ENCODE assay signal across 8 cellular contexts in genomic region chr1:154999651-155000474, GRCh38. TPM values are rescaled to one million over a fixed set of nuclear protein-coding genes. Genes with fewer than 3 reads are reported as not detected.
DNase-seq lines count a peak whose midpoint lies in the region; ATAC-seq, FAIRE-seq and TF ChIP-seq lines count a peak whose summit lies in the region.

No MANE protein-coding gene starts in this region.

- peak overlapping the region in 1 of 2 experiments; percentile 97 for H2BK12ac ChIP-seq in mesenchymal stem cell (ENCODE audit: low read length in 2 of 2)

- peak overlapping the region; percentile 75 for H2BK5ac ChIP-seq in mesenchymal stem cell (ENCODE audit: low read depth, low read length, poor library complexity, severe bottlenecking)

- no peak for TF ChIP-seq CTCF in AG04450 (IDR thresholded peaks at IDR 0.05; ENCODE audit: low read depth, low read length)

- no peak overlapping the region for H2AFZ ChIP-seq in mesenchymal stem cell (ENCODE audit: low read depth, low read length)

- H3K27me3 ChIP-seq in AG04450 (ENCODE audit: control insufficient read depth, insufficient read depth, low read length): no peaks in the 10 kb centered on the region
- no peaks in the 10 kb centered on the region for H3K27me3 ChIP-seq in SJCRH30
- H3K27me3 ChIP-seq in mesenchymal stem cell (ENCODE audit: control insufficient read depth in 1 of 2, insufficient read depth in 1 of 2, low read length in 2 of 2): no peaks in the 10 kb centered on the region

- peak; percentile 28 for FAIRE-seq in GM19239 (lab: Jason Lieb, UNC)

- peak overlapping the region; percentile 76 for H3K4me3 ChIP-seq in AG04450 (ENCODE audit: low read depth, low read length)
- H3K4me3 ChIP-seq in SJCRH30: peak overlapping the region; percentile 65
- H3K4me3 ChIP-seq in mesenchymal stem cell (ENCODE audit: insufficient read depth in 1 of 2, low read depth in 1 of 2, low read length in 2 of 2): peak overlapping the region; percentile 45 to 82

- under 1% methylated on average over 35 of the region's 41 CpGs for WGBS in mesenchymal stem cell

- H2BK120ac ChIP-seq in mesenchymal stem cell (ENCODE audit: low read depth, low read length): peak overlapping the region; percentile 76

- H3K14ac ChIP-seq in mesenchymal stem cell (ENCODE audit: low read length in 2 of 2): no peak overlapping the region

- peak overlapping the region; percentile 46 to 92 for H3K4ac ChIP-seq in mesenchymal stem cell (ENCODE audit: low read depth in 1 of 2, low read length in 2 of 2)

- peak overlapping the region; percentile 85 for H2BK15ac ChIP-seq in mesenchymal stem cell (ENCODE audit: low read depth, poor library complexity, severe bottlenecking)

- POLR2A ChIA-PET in AG04450 (lab: Yijun Ruan, JAX): interaction anchor here (2.0 to 2.7 kb wide), 2 partner anchors 29 to 39 kb away, joined by 4 to 15 read pairs; partner anchors contain the start of gene SHC1

- peak overlapping the region; percentile 64 to 88 for H3K18ac ChIP-seq in mesenchymal stem cell (ENCODE audit: low read depth in 1 of 2, low read length in 2 of 2)

- H3K36me3 ChIP-seq in SJCRH30 (no peaks in the 10 kb centered on the region), mesenchymal stem cell (ENCODE audit: control insufficient read depth in 1 of 2, insufficient read depth in 2 of 2, low read depth in 1 of 2, low read length in 2 of 2) (no peaks in the 10 kb centered on the region)

- H3K9ac ChIP-seq in mesenchymal stem cell (ENCODE audit: low read length): peak overlapping the region; percentile 82

- no peak for ATAC-seq in HG03108 (IDR thresholded peaks at IDR 0.05; ENCODE audit: unreplicated experiment)

- no peak overlapping the region for H2AK5ac ChIP-seq in mesenchymal stem cell (ENCODE audit: low read length, severe bottlenecking)

- H4K91ac ChIP-seq in mesenchymal stem cell (ENCODE audit: low read length): peak overlapping the region; percentile 77

- H3K23ac ChIP-seq in mesenchymal stem cell (ENCODE audit: low read length in 2 of 2): peak overlapping the region in 1 of 2 experiments; percentile 88

- CTCF ChIA-PET in AG04450 (lab: Charles Lee): interaction anchor here (0.5 to 2.5 kb wide), 20 partner anchors 8 to 440 kb away, joined by 3 to 20 read pairs (median 5); partner anchors contain the start of genes FLAD1, PBXIP1, PYGO2 and SHC1

- H3K4me2 ChIP-seq in mesenchymal stem cell (ENCODE audit: low read length, poor library complexity, severe bottlenecking): peak overlapping the region; percentile 95

- peak overlapping the region; percentile 27 for H4K8ac ChIP-seq in mesenchymal stem cell (ENCODE audit: low read length)

- DNase-seq in AG04450 (ENCODE audit: low read depth, low spot score) (no peak), GM19239 (ENCODE audit: insufficient read length, low spot score) (no peak), SJCRH30 (peak; percentile 34 to 52), mesenchymal stem cell (peak; percentile 44), superior temporal gyrus (ENCODE audit: extremely low spot score) (peak; percentile 17), NCI-H2196 treated with DMSO at 0.1 percent for 48 hours (lab: John Stamatoyannopoulos, UW; ENCODE audit: unreplicated experiment) (no peak)
- DNase-seq in central memory CD4-positive, alpha-beta T cell: peak; percentile 40

- peak overlapping the region; percentile 39 for H3K27ac ChIP-seq in AG04450 (ENCODE audit: low read depth, low read length)
- peak overlapping the region; percentile 28 for H3K27ac ChIP-seq in SJCRH30
- H3K27ac ChIP-seq in mesenchymal stem cell (ENCODE audit: low read length, poor library complexity, severe bottlenecking): peak overlapping the region; percentile 97

- peaks cover 7% of the 10 kb centered on the region for H3K79me1 ChIP-seq in mesenchymal stem cell (replicated peaks; ENCODE audit: low read length, poor library complexity, severe bottlenecking)

- no peaks in the 10 kb centered on the region; the same call in 1 of the 2 replicates for H3K9me3 ChIP-seq in AG04450 (ENCODE audit: control insufficient read depth, insufficient read depth, low read length)
- H3K9me3 ChIP-seq in SJCRH30 (replicated peaks): no peaks in the 10 kb centered on the region
- H3K9me3 ChIP-seq in mesenchymal stem cell (ENCODE audit: control insufficient read depth, low read length): no peaks in the 10 kb centered on the region

- no peaks in the 10 kb centered on the region for H3K4me1 ChIP-seq in SJCRH30
- H3K4me1 ChIP-seq in mesenchymal stem cell (ENCODE audit: control insufficient read depth, insufficient read depth, low read depth, low read length): peaks cover 26% of the 10 kb centered on the region

RNA-seq across cellular contexts. Expression of gene ZBTB7B, which starts 2.7 kb away (rescaled TPM):
- polyA plus RNA-seq in AG04450 (2011; rRNA removed): 8.7 and 12.7 TPM in 2 replicates
- polyA minus RNA-seq in AG04450 (2011; rRNA and poly(A)+ RNA removed): 9.7 and 10.5 TPM in 2 replicates
- 4.8 and 5.6 TPM in 2 replicates for total RNA-seq in SJCRH30 (2014; rRNA removed; shearing (Covaris generic))
- polyA plus RNA-seq in mesenchymal stem cell (2013, experiment 1 of 2): 18.3 TPM
- 18.3 TPM for polyA plus RNA-seq in mesenchymal stem cell (2013, experiment 2 of 2)

RNA-seq across cellular contexts. Expression of gene LENEP, which starts 6.5 kb away (rescaled TPM):
- polyA plus RNA-seq in AG04450 (2011; rRNA removed): 0.21 TPM in 1 of 2 replicates, not detected in the other
- polyA minus RNA-seq in AG04450 (2011; rRNA and poly(A)+ RNA removed): 0.91 and 1.4 TPM in 2 replicates
- not detected in 2 replicates for total RNA-seq in SJCRH30 (2014; rRNA removed; shearing (Covaris generic))
- not detected for polyA plus RNA-seq in mesenchymal stem cell (2013, experiment 1 of 2)
- not detected for polyA plus RNA-seq in mesenchymal stem cell (2013, experiment 2 of 2)

RNA-seq across cellular contexts. Expression of gene FLAD1, which starts 16.7 kb away (rescaled TPM):
- 21.1 and 30.2 TPM in 2 replicates for polyA plus RNA-seq in AG04450 (2011; rRNA removed)
- 35.7 and 52.2 TPM in 2 replicates for polyA minus RNA-seq in AG04450 (2011; rRNA and poly(A)+ RNA removed)
- total RNA-seq in SJCRH30 (2014; rRNA removed; shearing (Covaris generic)): 25.6 and 28.0 TPM in 2 replicates
- polyA plus RNA-seq in mesenchymal stem cell (2013, experiment 1 of 2): 26.7 TPM
- 26.3 TPM for polyA plus RNA-seq in mesenchymal stem cell (2013, experiment 2 of 2)

RNA-seq across cellular contexts. Expression of gene CKS1B, which starts 25.4 kb away (rescaled TPM):
- polyA plus RNA-seq in AG04450 (2011; rRNA removed): 66.4 and 81.3 TPM in 2 replicates
- 32.1 and 34.2 TPM in 2 replicates for polyA minus RNA-seq in AG04450 (2011; rRNA and poly(A)+ RNA removed)
- 299 and 303 TPM in 2 replicates for total RNA-seq in SJCRH30 (2014; rRNA removed; shearing (Covaris generic))
- 48.2 TPM for polyA plus RNA-seq in mesenchymal stem cell (2013, experiment 1 of 2)
- 48.8 TPM for polyA plus RNA-seq in mesenchymal stem cell (2013, experiment 2 of 2)

RNA-seq across cellular contexts. Expression of gene SHC1, which starts 29.3 kb away (rescaled TPM):
- polyA plus RNA-seq in AG04450 (2011; rRNA removed): 371 and 409 TPM in 2 replicates
- polyA minus RNA-seq in AG04450 (2011; rRNA and poly(A)+ RNA removed): 335 and 453 TPM in 2 replicates
- total RNA-seq in SJCRH30 (2014; rRNA removed; shearing (Covaris generic)): 102 and 110 TPM in 2 replicates
- polyA plus RNA-seq in mesenchymal stem cell (2013, experiment 1 of 2): 352 TPM
- 344 TPM for polyA plus RNA-seq in mesenchymal stem cell (2013, experiment 2 of 2)

Comparison
In these comparisons a context has a peak if more than half of its experiments do, and no peak if none do; other contexts are left out.
1. DNase-seq: peak in SJCRH30 (2 of 2), central memory CD4-positive, alpha-beta T cell (single experiment), mesenchymal stem cell (single experiment) and superior temporal gyrus (single experiment); none in AG04450 (single experiment), GM19239 (single experiment) and NCI-H2196 treated with DMSO at 0.1 percent for 48 hours (single experiment).
2. H3K27ac ChIP-seq: peak in every context shown above with its lines; median percentile 97 in mesenchymal stem cell; 39 in AG04450; 28 in SJCRH30.
3. Peak in every context shown above with its lines, with median percentiles within 50 percentile points of each other: H3K4me3 ChIP-seq.